ENCODE assay signal across 23 cellular contexts in genomic region chr11:61125310-61125684, GRCh38. TPM values are rescaled to one million over a fixed set of nuclear protein-coding genes. Genes with fewer than 3 reads are reported as not detected.
DNase-seq lines count a peak whose midpoint lies in the region; ATAC-seq lines count a peak whose summit lies in the region.
"Had no signal": no experiment of that assay in that cellular context is flagged by ENCODE, and none has a peak within 500 bp of the region (broad histone marks: within the 10 kb centered on the region; RNA-seq: fewer than 3 reads in every experiment).

No MANE protein-coding gene starts in this region.

- H3K4me1 ChIP-seq in SJCRH30, result peaks cover 22% of the 10 kb centered on the region

- H3K36me3 ChIP-seq in SJCRH30, result no peaks in the 10 kb centered on the region

- no peak overlapping the region for H3K4me3 Mint-ChIP-seq in activated T-cell treated with anti-CD3 and anti-CD28 coated beads, Interleukin-2, amount 50 U/mL, for 24 hours
- H3K4me3 Mint-ChIP-seq in central memory CD8-positive, alpha-beta T cell, result peak overlapping the region; percentile 32
- H3K4me3 Mint-ChIP-seq: CD8-positive, alpha-beta memory T cell; HFFc6 had no signal

- H3K4me1 Mint-ChIP-seq in activated T-cell treated with anti-CD3 and anti-CD28 coated beads, Interleukin-2, amount 50 U/mL, for 24 hours (ENCODE audit: low read depth), result peaks cover 65% of the 10 kb centered on the region
- peaks cover 41% of the 10 kb centered on the region for H3K4me1 Mint-ChIP-seq in central memory CD8-positive, alpha-beta T cell

- ATAC-seq in central memory CD8-positive, alpha-beta T cell (replicated peaks; ENCODE audit: extremely low read depth, poor library complexity, severe bottlenecking), result no peak
- ATAC-seq: HepG2 had no signal

- H3K36me3 Mint-ChIP-seq in activated T-cell treated with anti-CD3 and anti-CD28 coated beads, Interleukin-2, amount 50 U/mL, for 24 hours (ENCODE audit: low read depth), result peaks cover 81% of the 10 kb centered on the region
- peaks cover 77% of the 10 kb centered on the region for H3K36me3 Mint-ChIP-seq in central memory CD8-positive, alpha-beta T cell (ENCODE audit: insufficient read depth)

- H3K9me3 ChIP-seq in SJCRH30 (replicated peaks), result no peaks in the 10 kb centered on the region

- H3K4me3 ChIP-seq in SJCRH30, result no peak overlapping the region

- peak overlapping the region; percentile 76 for H3K27ac Mint-ChIP-seq in activated T-cell treated with anti-CD3 and anti-CD28 coated beads, Interleukin-2, amount 50 U/mL, for 24 hours
- H3K27ac Mint-ChIP-seq in central memory CD8-positive, alpha-beta T cell (ENCODE audit: low read depth), result peak overlapping the region; percentile 79
- H3K27ac Mint-ChIP-seq: HFFc6 had no signal

- no peaks in the 10 kb centered on the region for H3K27me3 ChIP-seq in SJCRH30

- H3K9me3 Mint-ChIP-seq in activated T-cell treated with anti-CD3 and anti-CD28 coated beads, Interleukin-2, amount 50 U/mL, for 24 hours, result no peaks in the 10 kb centered on the region
- H3K9me3 Mint-ChIP-seq in central memory CD8-positive, alpha-beta T cell, result no peaks in the 10 kb centered on the region
- H3K9me3 Mint-ChIP-seq: CD8-positive, alpha-beta memory T cell; HFFc6 had no signal

- no peak overlapping the region for H3K27ac ChIP-seq in SJCRH30

- no peaks in the 10 kb centered on the region for H3K27me3 Mint-ChIP-seq in activated T-cell treated with anti-CD3 and anti-CD28 coated beads, Interleukin-2, amount 50 U/mL, for 24 hours
- no peaks in the 10 kb centered on the region for H3K27me3 Mint-ChIP-seq in central memory CD8-positive, alpha-beta T cell
- H3K27me3 Mint-ChIP-seq: CD8-positive, alpha-beta memory T cell had no signal

- DNase-seq in activated T-cell treated with anti-CD3 and anti-CD28 coated beads, Interleukin-2, amount 50 U/mL, for 24 hours, result no peak
- no peak for DNase-seq in activated T-cell treated with anti-CD3 and anti-CD28 coated beads for 4 hours
- peak; percentile 51 to 67 for DNase-seq in SJCRH30
- DNase-seq in central memory CD8-positive, alpha-beta T cell (ENCODE audit: low spot score in 2 of 2), result no peak
- peak; percentile 86 for DNase-seq in retina
- no peak for DNase-seq in NCI-H774 (lab: John Stamatoyannopoulos, UW)
- DNase-seq in epidermal melanocyte (ENCODE audit: insufficient read length, low spot score), result no peak
- DNase-seq in NCI-H2196 (lab: John Stamatoyannopoulos, UW; ENCODE audit: unreplicated experiment), result no peak
- DNase-seq: DMS53, EL, GOT3, HFFc6, KBM-7, NCI-H1417, NCI-H187, NCI-H2107, NCI-H2227 treated with DMSO at 0.1 percent for 48 hours, NCI-H510A treated with DMSO at 0.1 percent for 48 hours, NCI-H82, SHP77 had no signal

RNA-seq across cellular contexts. Expression of gene CD5, which starts 23.0 kb away (rescaled TPM):
- 0.04 TPM in 1 of 2 replicates, not detected in the other for total RNA-seq in SJCRH30 (2014; rRNA removed; shearing (Covaris generic))
- total RNA-seq: HepG2, HFFc6, RPMI7951 had no signal

RNA-seq across cellular contexts. Expression of gene VPS37C, which starts 35.9 kb away (rescaled TPM):
- total RNA-seq in SJCRH30 (2014; rRNA removed; shearing (Covaris generic)), result 11.6 and 12.1 TPM in 2 replicates

Comparison
In these comparisons a context has a peak if more than half of its experiments do, and no peak if none do; other contexts are left out.
1. DNase-seq: peak in SJCRH30 (2 of 2) and retina (single experiment); none in activated T-cell treated with anti-CD3 and anti-CD28 coated beads, Interleukin-2, amount 50 U/mL, for 24 hours (single experiment), activated T-cell treated with anti-CD3 and anti-CD28 coated beads for 4 hours (single experiment), central memory CD8-positive, alpha-beta T cell (0 of 2), NCI-H774 (single experiment), epidermal melanocyte (single experiment) and NCI-H2196 (single experiment).